22 cellular contexts compared by ENCODE assay signal in genomic region chr6:53672232-53672631, GRCh38. TPM values are rescaled to one million over a fixed set of nuclear protein-coding genes. Genes with fewer than 3 reads are reported as not detected.
DNase-seq lines count a peak whose midpoint lies in the region; ATAC-seq and TF ChIP-seq lines count a peak whose summit lies in the region.
"Had no signal": no experiment of that assay in that cellular context is flagged by ENCODE, and none has a peak within 500 bp of the region (broad histone marks: within the 10 kb centered on the region; RNA-seq: fewer than 3 reads in every experiment).

No MANE protein-coding gene starts in this region.

- H2BK120ac ChIP-seq in IMR-90 (ENCODE audit: low read depth, low read length), result no peak overlapping the region; the same call in 1 of the 2 replicates

- H2AFZ ChIP-seq in IMR-90 (replicated peaks; ENCODE audit: low read length, poor library complexity), result no peak overlapping the region

- TF ChIP-seq POLR2A in IMR-90 (IDR thresholded peaks at IDR 0.05; ENCODE audit: low read depth, low read length) (no peak), thyroid gland (IDR thresholded peaks at IDR 0.05) (no peak)

- H3K36me3 Mint-ChIP-seq in naive thymus-derived CD8-positive, alpha-beta T cell, result peaks cover 0 to 3% (median 0%) of the 10 kb centered on the region in 3 donors
- H3K36me3 Mint-ChIP-seq: CD14-positive monocyte had no signal

- no peak overlapping the region for H3K9ac ChIP-seq in IMR-90 (ENCODE audit: low read depth, low read length)
- H3K9ac ChIP-seq: SK-N-SH had no signal

- H4K91ac ChIP-seq in IMR-90 (ENCODE audit: insufficient read depth, low read depth, low read length), result no peak overlapping the region

- H2BK15ac ChIP-seq in IMR-90 (ENCODE audit: low read depth, low read length), result peak overlapping the region; percentile 64; the same call in 1 of the 3 replicates

- no peak overlapping the region for H3K56ac ChIP-seq in IMR-90 (ENCODE audit: extremely low read depth, insufficient read depth, low read length)

- BruUV-seq in IMR-90 (replicated peaks; lab: Mats Ljungman, UMichigan), result no TSS peak

- H3K18ac ChIP-seq in IMR-90 (ENCODE audit: low read depth, low read length), result no peak overlapping the region

- H3K9me3 ChIP-seq in IMR-90 (ENCODE audit: control insufficient read depth, insufficient read depth, low read length) (peaks cover 5% of the 10 kb centered on the region; the same call in 1 of the 2 replicates), thyroid gland (no peaks in the 10 kb centered on the region)
- H3K9me3 ChIP-seq: SK-N-SH had no signal

- H2BK5ac ChIP-seq in IMR-90 (ENCODE audit: low read depth, low read length, poor library complexity, severe bottlenecking), result no peak overlapping the region

- H3K27ac ChIP-seq in IMR-90 (ENCODE audit: insufficient read depth, low read length), result no peak overlapping the region
- H3K27ac ChIP-seq in thyroid gland, result peak overlapping the region in 2 of 3 donors; percentile 17 to 37
- H3K27ac ChIP-seq in caudate nucleus (ENCODE audit: low read depth, low read length), result no peak overlapping the region

- no peak for ATAC-seq in IMR-90 (ENCODE audit: low read depth)
- peak; percentile 72 to 73 for ATAC-seq in left cardiac atrium
- no peak for ATAC-seq in naive thymus-derived CD8-positive, alpha-beta T cell
- ATAC-seq: GM12878 had no signal

- no peak for TF ChIP-seq RAD21 in IMR-90 (IDR thresholded peaks at IDR 0.05; ENCODE audit: low read length)

- H3K4me3 Mint-ChIP-seq in naive thymus-derived CD8-positive, alpha-beta T cell, result no peak overlapping the region
- H3K4me3 Mint-ChIP-seq: CD14-positive monocyte had no signal

- no peaks in the 10 kb centered on the region for H3K27me3 ChIP-seq in IMR-90 (ENCODE audit: control insufficient read depth, insufficient read depth, low read length)
- H3K27me3 ChIP-seq in thyroid gland, result no peaks in the 10 kb centered on the region

- H3K27me3 Mint-ChIP-seq in naive thymus-derived CD8-positive, alpha-beta T cell, result peaks cover 8 to 21% (median 13%) of the 10 kb centered on the region in 5 donors

- H3K4me2 ChIP-seq in IMR-90 (ENCODE audit: low read depth, low read length), result no peak overlapping the region

- no peak overlapping the region for H4K5ac ChIP-seq in IMR-90 (ENCODE audit: low read depth, low read length)

- CTCF ChIA-PET in IMR-90 (lab: Yijun Ruan, JAX), result no interaction called here

- POLR2A ChIA-PET in IMR-90 (lab: Charles Lee; ENCODE audit: unreplicated experiment), result no interaction called here
- POLR2A ChIA-PET in naive thymus-derived CD8-positive, alpha-beta T cell (lab: Charles Lee), result interaction anchor here (0.7 kb wide), 1 partner anchor 180 kb away, joined by 6 read pairs; no protein-coding TSS in a partner anchor

- H2BK20ac ChIP-seq in IMR-90 (ENCODE audit: low read depth, low read length), result peak overlapping the region; percentile 57; the same call in 1 of the 2 replicates

- no peak overlapping the region; the same call in 1 of the 2 replicates for H2AK5ac ChIP-seq in IMR-90 (ENCODE audit: low read depth, low read length)

- dilution Hi-C loops in IMR-90 (cut with HindIII; ENCODE audit: low sequenced_read_pairs, unreplicated experiment), result no loop called here

- H3K4me1 ChIP-seq in IMR-90 (ENCODE audit: control insufficient read depth, insufficient read depth, low read length) (peaks cover 11% of the 10 kb centered on the region), thyroid gland (peaks cover 12 to 23% of the 10 kb centered on the region in 2 donors)

- H4K8ac ChIP-seq in IMR-90 (ENCODE audit: low read depth in 2 of 2, low read length in 2 of 2), result no peak overlapping the region

- H3K9me3 Mint-ChIP-seq in naive thymus-derived CD8-positive, alpha-beta T cell, result peaks cover 0 to 8% (median 0%) of the 10 kb centered on the region in 9 donors

- H3K4me3 ChIP-seq in IMR-90 (ENCODE audit: insufficient read depth, low read depth, low read length) (no peak overlapping the region), thyroid gland (replicated peaks in 1 of 3) (no peak overlapping the region)
- H3K4me3 ChIP-seq: GM12878 had no signal

- intact Hi-C loops in IMR-90 (cut with micrococcal nuclease), result no loop called here
- intact Hi-C loops in left cardiac atrium (cut with DNase I), result no loop called here
- intact Hi-C loops in thyroid gland (cut with DNase I), result no loop called here

- H3K36me3 ChIP-seq in IMR-90 (ENCODE audit: control insufficient read depth, insufficient read depth, low read length), result no peaks in the 10 kb centered on the region
- H3K36me3 ChIP-seq in thyroid gland, result no peaks in the 10 kb centered on the region

- no peak overlapping the region for H3K27ac Mint-ChIP-seq in naive thymus-derived CD8-positive, alpha-beta T cell
- H3K27ac Mint-ChIP-seq: CD14-positive monocyte had no signal

- H4K20me1 ChIP-seq in IMR-90 (ENCODE audit: insufficient read depth, low read length), result no peaks in the 10 kb centered on the region

- no peaks in the 10 kb centered on the region for H3K4me1 Mint-ChIP-seq in naive thymus-derived CD8-positive, alpha-beta T cell
- H3K4me1 Mint-ChIP-seq: CD14-positive monocyte had no signal

- TF ChIP-seq CTCF in IMR-90 (conservative IDR thresholded peaks at IDR 0.05; ENCODE audit: low read depth, low read length) (no peak), thyroid gland (IDR thresholded peaks at IDR 0.05) (no peak)

- in situ Hi-C loops in IMR-90 (cut with MboI; ENCODE audit: low sequenced_read_pairs), result loop anchor here (25.0 kb wide), 1 partner anchor 510 kb away; no protein-coding TSS in a partner anchor

- H3K9me1 ChIP-seq in IMR-90 (ENCODE audit: insufficient read depth, low read length), result peaks cover 10% of the 10 kb centered on the region

- no peak for DNase-seq in IMR-90
- peak; percentile 28 for DNase-seq in NCI-H2029 (lab: John Stamatoyannopoulos, UW)
- no peak for DNase-seq in left cardiac atrium
- peak; percentile 32 to 50 for DNase-seq in thyroid gland
- DNase-seq in caudate nucleus (lab: John Stamatoyannopoulos, UW), result no peak
- no peak for DNase-seq in nucleus accumbens (lab: John Stamatoyannopoulos, UW)
- DNase-seq in naive thymus-derived CD8-positive, alpha-beta T cell, result no peak
- DNase-seq: ACHN, GF-D8, GOT3, MM.1S, NCI-H1092 treated with DMSO at 0.1 percent for 48 hours, NCI-H146, NCI-H2171, NCI-H446 treated with DMSO at 0.1 percent for 48 hours, NCI-H774, SHP77 treated with DMSO at 0.1 percent for 48 hours, SK-N-SH had no signal

- no peak overlapping the region for H3K14ac ChIP-seq in IMR-90 (replicated peaks; ENCODE audit: low read depth, low read length)

- no CpG with 5 or more reads among the region's 3 CpGs for WGBS in IMR-90 (ENCODE audit: extremely low coverage in 2 of 2, insufficient read length in 1 of 2), 2 experiments
- 41 to 42% methylated on average over 3 of the region's 3 CpGs for WGBS in thyroid gland, 2 donors

- no peak overlapping the region for H2AK9ac ChIP-seq in IMR-90 (replicated peaks; ENCODE audit: low read depth, low read length, poor library complexity)

- H3K23ac ChIP-seq in IMR-90 (ENCODE audit: low read depth, low read length), result no peak overlapping the region

- no peaks in the 10 kb centered on the region for H3K79me1 ChIP-seq in IMR-90 (ENCODE audit: low read depth in 1 of 2, low read length in 2 of 2)

- no peak overlapping the region for H3K4ac ChIP-seq in IMR-90 (ENCODE audit: low read depth, low read length)

TF ChIP-seq in IMR-90, 13 proteins besides CTCF, POLR2A, EP300 and RAD21:
- TF ChIP-seq MAFK (IDR thresholded peaks at IDR 0.05; ENCODE audit: low read depth, low read length), result no peak

RNA-seq across cellular contexts. Expression of gene KLHL31, which starts 6.7 kb away (rescaled TPM):
- total RNA-seq in IMR-90 (2012; rRNA removed), result under 0.01 TPM in 1 of 2 replicates, not detected in the other
- polyA plus RNA-seq in IMR-90 (2012; rRNA removed), result 0.02 and 0.04 TPM in 2 replicates
- polyA plus RNA-seq in IMR-90 (2012; cell fraction: cytosol; rRNA removed), result 0.01 TPM in 1 of 2 replicates, not detected in the other
- polyA plus RNA-seq in IMR-90 (2012; cell fraction: nucleus; rRNA removed; ENCODE audit: low replicate concordance), result 0.16 and 0.25 TPM in 2 replicates
- 100 to 1,000 TPM; 165 to 238 TPM for total RNA-seq in left cardiac atrium
- total RNA-seq in thyroid gland, result 1 to 10 TPM in 2 of 4 donors, under 1 TPM in 2; 0.54 to 1.6 (median 1.0) TPM
- total RNA-seq in naive thymus-derived CD8-positive, alpha-beta T cell, result under 1 TPM; 0.77 to 0.88 TPM
- not detected for polyA plus RNA-seq in naive thymus-derived CD8-positive, alpha-beta T cell
- total RNA-seq: GM12878, LHCN-M2, OCI-LY7 had no signal
- polyA plus RNA-seq: CD14-positive monocyte, SK-N-SH had no signal

Comparison
In these comparisons a context has a peak if more than half of its experiments do, and no peak if none do; other contexts are left out.
1. ATAC-seq: peak in left cardiac atrium (2 of 2); none in IMR-90 (single experiment) and naive thymus-derived CD8-positive, alpha-beta T cell (0 of 2).
2. DNase-seq: peak in NCI-H2029 (single experiment) and thyroid gland (2 of 2); none in IMR-90 (single experiment), left cardiac atrium (single experiment), caudate nucleus (0 of 61), nucleus accumbens (0 of 56) and naive thymus-derived CD8-positive, alpha-beta T cell (0 of 10).
3. H3K27ac ChIP-seq: peak in thyroid gland (2 of 3); none in IMR-90 (single experiment) and caudate nucleus (single experiment).
4. RNA of gene KLHL31, which starts 6.7 kb away (total RNA-seq): 165 to 238 TPM in left cardiac atrium; 0.54 to 1.6 TPM in thyroid gland, 0.77 to 0.88 TPM in naive thymus-derived CD8-positive, alpha-beta T cell and under 0.01 TPM in IMR-90; every median in the first group is over 10 times any median in the second.